1 cellular context compared by ENCODE assay signal in genomic region chr11:68127791-68128681, GRCh38.
TF ChIP-seq lines count a peak whose summit lies in the region.

No MANE protein-coding gene starts in this region.

TF ChIP-seq in GM23338, 12 proteins besides CTCF, POLR2A, EP300 and RAD21 (continued from another document):
- no peak for TF ChIP-seq ZNF462 (CRISPR knock-in tag; IDR thresholded peaks at IDR 0.05)
